ENCODE assay signal across 19 cellular contexts in genomic region chr10:27660705-27661104, GRCh38.
"Had no signal": no experiment of that assay in that cellular context is flagged by ENCODE, and none has a peak within 500 bp of the region (broad histone marks: within the 10 kb centered on the region; RNA-seq: fewer than 3 reads in every experiment).

No MANE protein-coding gene starts in this region.

- H3K27ac ChIP-seq: epithelial cell of prostate, hepatocyte, psoas muscle, transverse colon had no signal

- H3K36me3 ChIP-seq: spleen, transverse colon had no signal

- DNase-seq: activated CD4-positive, alpha-beta memory T cell treated with anti-CD3 and anti-CD28 coated beads for 36 hours; activated CD4-positive, alpha-beta T cell treated with anti-CD3 and anti-CD28 coated beads for 1 hour; activated gamma-delta T cell; activated T-cell treated with anti-CD3 and anti-CD28 coated beads, Interleukin-2, amount 50 U/mL, for 48 hours; amygdala; effector memory CD8-positive, alpha-beta T cell; natural killer cell; nucleus accumbens; psoas muscle; spleen; stimulated activated CD4-positive, alpha-beta T cell treated with anti-CD3 and anti-CD28 coated beads, Interleukin-1b, Interleukin-23, amount 100 ng/mL, for 48 hours; transverse colon had no signal

- H3K4me3 Mint-ChIP-seq: activated CD4-positive, alpha-beta memory T cell treated with anti-CD3 and anti-CD28 coated beads for 36 hours; activated naive CD8-positive, alpha-beta T cell; brain; central memory CD8-positive, alpha-beta T cell; effector memory CD8-positive, alpha-beta T cell; memory B cell; natural killer cell; stimulated activated memory B cell treated with anti-CD40 and anti-IgM and Interleukin-4, amounts not matched to agents 10 μg/mL and 1 μg/mL and 100 μg/mL, for 72 hours had no signal

- ATAC-seq: effector memory CD8-positive, alpha-beta T cell; natural killer cell; psoas muscle; stimulated activated memory B cell treated with anti-CD40 and anti-IgM and Interleukin-4, amounts not matched to agents 10 μg/mL and 1 μg/mL and 100 μg/mL, for 72 hours had no signal

- H3K4me1 Mint-ChIP-seq: brain; central memory CD8-positive, alpha-beta T cell; memory B cell; natural killer cell; stimulated activated memory B cell treated with anti-CD40 and anti-IgM and Interleukin-4, amounts not matched to agents 10 μg/mL and 1 μg/mL and 100 μg/mL, for 72 hours had no signal

- H3K27me3 ChIP-seq: hepatocyte, transverse colon had no signal

- H3K36me3 Mint-ChIP-seq: activated CD4-positive, alpha-beta memory T cell treated with anti-CD3 and anti-CD28 coated beads for 36 hours; activated naive CD8-positive, alpha-beta T cell; brain; memory B cell; natural killer cell; stimulated activated memory B cell treated with anti-CD40 and anti-IgM and Interleukin-4, amounts not matched to agents 10 μg/mL and 1 μg/mL and 100 μg/mL, for 72 hours had no signal

- H3K4me3 ChIP-seq: hepatocyte, psoas muscle, spleen, transverse colon had no signal

- H3K27ac Mint-ChIP-seq: activated CD4-positive, alpha-beta memory T cell treated with anti-CD3 and anti-CD28 coated beads for 36 hours; activated naive CD8-positive, alpha-beta T cell; brain; memory B cell; natural killer cell; stimulated activated memory B cell treated with anti-CD40 and anti-IgM and Interleukin-4, amounts not matched to agents 10 μg/mL and 1 μg/mL and 100 μg/mL, for 72 hours had no signal

- H3K9me3 Mint-ChIP-seq: activated CD4-positive, alpha-beta memory T cell treated with anti-CD3 and anti-CD28 coated beads for 36 hours; central memory CD8-positive, alpha-beta T cell; effector memory CD8-positive, alpha-beta T cell; memory B cell; natural killer cell; stimulated activated memory B cell treated with anti-CD40 and anti-IgM and Interleukin-4, amounts not matched to agents 10 μg/mL and 1 μg/mL and 100 μg/mL, for 72 hours had no signal

- H3K9me3 ChIP-seq: psoas muscle, spleen, transverse colon had no signal

- H3K4me1 ChIP-seq: transverse colon had no signal
